In the genomic region with DNA sequence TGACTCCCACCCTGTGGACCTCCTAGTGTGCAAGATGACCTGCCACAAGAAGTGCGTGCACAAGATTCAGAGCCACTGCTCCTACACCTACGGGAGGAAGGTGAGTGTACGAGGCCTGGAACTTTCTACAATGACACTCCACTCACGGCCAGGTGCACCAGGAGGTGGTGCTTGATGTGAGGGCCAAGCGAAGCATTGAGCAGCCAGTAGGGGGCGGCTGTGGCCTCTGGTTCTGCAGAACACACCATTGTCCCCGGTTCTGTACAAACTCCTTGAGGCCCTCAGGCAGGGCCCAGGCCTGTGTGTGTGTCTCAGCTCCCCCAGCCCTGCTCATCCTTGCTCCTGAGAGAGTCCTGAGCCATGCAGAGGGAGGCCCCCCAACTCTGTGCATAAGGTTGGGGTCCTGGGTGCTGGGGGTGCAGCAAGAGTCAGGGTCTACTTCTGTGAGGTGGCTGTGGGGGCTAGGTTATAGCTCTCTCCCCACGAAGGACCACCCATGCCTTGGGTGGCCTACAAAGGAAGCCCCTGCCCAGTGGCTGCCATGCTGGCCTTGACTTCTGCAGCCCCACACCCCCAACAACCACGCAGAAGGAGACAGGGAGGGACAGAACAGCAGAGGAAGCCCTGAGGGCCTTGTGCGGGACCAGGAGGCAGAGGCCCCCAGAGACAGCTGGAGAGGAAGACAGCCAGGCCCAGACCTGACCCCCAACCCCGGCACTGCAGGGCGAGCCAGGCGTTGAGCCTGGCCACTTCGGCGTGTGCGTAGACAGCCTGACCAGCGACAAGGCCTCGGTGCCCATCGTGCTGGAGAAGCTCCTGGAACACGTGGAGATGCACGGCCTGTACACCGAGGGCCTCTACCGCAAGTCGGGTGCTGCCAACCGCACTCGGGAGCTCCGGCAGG, we compare ENCODE assay signal across 1 cellular context.
TF ChIP-seq lines count a peak whose summit lies in the region.

No MANE protein-coding gene starts in this region.

TF ChIP-seq in SK-N-SH treated with all-trans-retinoic acid at 6 μM for 48 hours, 23 proteins besides CTCF, POLR2A, EP300 and RAD21 (continued from another document):
- TF ChIP-seq ISL1 (CRISPR knock-in tag; IDR thresholded peaks at IDR 0.05) (no peak), GLIS3 (CRISPR knock-in tag; IDR thresholded peaks at IDR 0.05) (no peak), ZNF70 (CRISPR knock-in tag; IDR thresholded peaks at IDR 0.05) (no peak), PPARA (CRISPR knock-in tag; IDR thresholded peaks at IDR 0.05; ENCODE audit: borderline replicate concordance) (no peak), ARNTL (CRISPR knock-in tag; IDR thresholded peaks at IDR 0.05; ENCODE audit: borderline replicate concordance, low read depth) (no peak)
- TF ChIP-seq, protein P1, sequence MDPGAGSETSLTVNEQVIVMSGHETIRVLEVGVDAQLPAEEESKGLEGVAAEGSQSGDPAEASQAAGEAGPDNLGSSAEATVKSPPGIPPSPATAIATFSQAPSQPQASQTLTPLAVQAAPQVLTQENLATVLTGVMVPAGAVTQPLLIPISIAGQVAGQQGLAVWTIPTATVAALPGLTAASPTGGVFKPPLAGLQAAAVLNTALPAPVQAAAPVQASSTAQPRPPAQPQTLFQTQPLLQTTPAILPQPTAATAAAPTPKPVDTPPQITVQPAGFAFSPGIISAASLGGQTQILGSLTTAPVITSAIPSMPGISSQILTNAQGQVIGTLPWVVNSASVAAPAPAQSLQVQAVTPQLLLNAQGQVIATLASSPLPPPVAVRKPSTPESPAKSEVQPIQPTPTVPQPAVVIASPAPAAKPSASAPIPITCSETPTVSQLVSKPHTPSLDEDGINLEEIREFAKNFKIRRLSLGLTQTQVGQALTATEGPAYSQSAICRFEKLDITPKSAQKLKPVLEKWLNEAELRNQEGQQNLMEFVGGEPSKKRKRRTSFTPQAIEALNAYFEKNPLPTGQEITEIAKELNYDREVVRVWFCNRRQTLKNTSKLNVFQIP (CRISPR knock-in tag; IDR thresholded peaks at IDR 0.05; ENCODE audit: borderline replicate concordance, low read depth) = no peak
- TF ChIP-seq, protein P2, sequence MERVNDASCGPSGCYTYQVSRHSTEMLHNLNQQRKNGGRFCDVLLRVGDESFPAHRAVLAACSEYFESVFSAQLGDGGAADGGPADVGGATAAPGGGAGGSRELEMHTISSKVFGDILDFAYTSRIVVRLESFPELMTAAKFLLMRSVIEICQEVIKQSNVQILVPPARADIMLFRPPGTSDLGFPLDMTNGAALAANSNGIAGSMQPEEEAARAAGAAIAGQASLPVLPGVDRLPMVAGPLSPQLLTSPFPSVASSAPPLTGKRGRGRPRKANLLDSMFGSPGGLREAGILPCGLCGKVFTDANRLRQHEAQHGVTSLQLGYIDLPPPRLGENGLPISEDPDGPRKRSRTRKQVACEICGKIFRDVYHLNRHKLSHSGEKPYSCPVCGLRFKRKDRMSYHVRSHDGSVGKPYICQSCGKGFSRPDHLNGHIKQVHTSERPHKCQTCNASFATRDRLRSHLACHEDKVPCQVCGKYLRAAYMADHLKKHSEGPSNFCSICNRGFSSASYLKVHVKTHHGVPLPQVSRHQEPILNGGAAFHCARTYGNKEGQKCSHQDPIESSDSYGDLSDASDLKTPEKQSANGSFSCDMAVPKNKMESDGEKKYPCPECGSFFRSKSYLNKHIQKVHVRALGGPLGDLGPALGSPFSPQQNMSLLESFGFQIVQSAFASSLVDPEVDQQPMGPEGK (CRISPR knock-in tag; IDR thresholded peaks at IDR 0.05; ENCODE audit: borderline replicate concordance) = no peak
